Comparison of ENCODE assay signal across 16 cellular contexts in the genomic region with DNA sequence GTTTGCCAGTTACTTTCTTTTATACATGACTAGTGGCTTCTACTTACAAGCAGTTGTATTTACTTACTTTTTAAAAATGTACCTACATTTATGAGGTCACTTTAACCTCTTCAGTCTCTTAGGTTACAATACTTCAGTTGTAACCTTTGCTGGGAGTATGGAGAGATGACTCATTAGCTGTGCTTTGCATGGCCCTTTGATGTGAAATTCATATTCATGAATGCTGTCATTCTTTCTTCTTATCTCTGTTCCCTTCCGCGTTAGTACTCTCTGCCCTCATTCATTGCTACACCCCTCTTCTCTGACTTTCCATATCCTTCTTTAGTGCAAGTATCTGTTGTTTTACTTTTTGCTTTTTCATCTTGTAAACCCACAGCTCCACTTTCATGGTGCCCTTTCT.
DNase-seq lines count a peak whose midpoint lies in the region; ATAC-seq and TF ChIP-seq lines count a peak whose summit lies in the region.
"Had no signal": no experiment of that assay in that cellular context is flagged by ENCODE, and none has a peak within 500 bp of the region (broad histone marks: within the 10 kb centered on the region; RNA-seq: fewer than 3 reads in every experiment).

No MANE protein-coding gene starts in this region.

- H3K4me1 Mint-ChIP-seq in activated naive CD8-positive, alpha-beta T cell treated with anti-CD3 and anti-CD28 coated beads, Interleukin-2, amount 50 U/mL, for 24 hours, result no peaks in the 10 kb centered on the region
- peaks cover 2% of the 10 kb centered on the region for H3K4me1 Mint-ChIP-seq in activated naive CD8-positive, alpha-beta T cell treated with anti-CD3 and anti-CD28 coated beads for 36 hours

- ATAC-seq in activated naive CD8-positive, alpha-beta T cell treated with anti-CD3 and anti-CD28 coated beads, Interleukin-2, amount 50 U/mL, for 24 hours, result peak; percentile 49
- peak; percentile 40 for ATAC-seq in stimulated activated naive CD8-positive, alpha-beta T cell treated with anti-CD3 and anti-CD28 coated beads, Interleukin-15, Interleukin-2, amounts not matched to agents 100 U/mL and 50 U/mL, for 24 hours
- ATAC-seq: psoas muscle had no signal

- H3K4me3 ChIP-seq in fibroblast of pulmonary artery (replicated peaks; ENCODE audit: low read depth, low read length), result no peak overlapping the region
- H3K4me3 ChIP-seq: psoas muscle, vagina had no signal

- H3K36me3 Mint-ChIP-seq in activated naive CD8-positive, alpha-beta T cell treated with anti-CD3 and anti-CD28 coated beads, Interleukin-2, amount 50 U/mL, for 24 hours (ENCODE audit: low read depth), result no peaks in the 10 kb centered on the region
- no peaks in the 10 kb centered on the region for H3K36me3 Mint-ChIP-seq in activated naive CD8-positive, alpha-beta T cell treated with anti-CD3 and anti-CD28 coated beads for 36 hours
- H3K36me3 Mint-ChIP-seq: activated naive CD8-positive, alpha-beta T cell treated with anti-CD3 and anti-CD28 coated beads, Interleukin-2, amount 10 ng/mL, durations not matched to agents 7 days and 5 days had no signal

- no peak overlapping the region for H3K27ac Mint-ChIP-seq in activated naive CD8-positive, alpha-beta T cell treated with anti-CD3 and anti-CD28 coated beads, Interleukin-2, amount 50 U/mL, for 24 hours
- H3K27ac Mint-ChIP-seq in activated naive CD8-positive, alpha-beta T cell treated with anti-CD3 and anti-CD28 coated beads for 36 hours, result no peak overlapping the region
- H3K27ac Mint-ChIP-seq: activated naive CD8-positive, alpha-beta T cell treated with anti-CD3 and anti-CD28 coated beads, Interleukin-2, amount 10 ng/mL, durations not matched to agents 7 days and 5 days had no signal

- TF ChIP-seq CTCF in fibroblast of pulmonary artery (IDR thresholded peaks at IDR 0.05; ENCODE audit: low read length, missing control alignments), result no peak

- H3K4me3 Mint-ChIP-seq in activated naive CD8-positive, alpha-beta T cell treated with anti-CD3 and anti-CD28 coated beads, Interleukin-2, amount 50 U/mL, for 24 hours, result no peak overlapping the region
- no peak overlapping the region for H3K4me3 Mint-ChIP-seq in activated naive CD8-positive, alpha-beta T cell treated with anti-CD3 and anti-CD28 coated beads for 36 hours
- H3K4me3 Mint-ChIP-seq: activated naive CD8-positive, alpha-beta T cell treated with anti-CD3 and anti-CD28 coated beads, Interleukin-2, amount 10 ng/mL, durations not matched to agents 7 days and 5 days had no signal

- no peaks in the 10 kb centered on the region for H3K9me3 Mint-ChIP-seq in activated naive CD8-positive, alpha-beta T cell treated with anti-CD3 and anti-CD28 coated beads, Interleukin-2, amount 50 U/mL, for 24 hours
- no peaks in the 10 kb centered on the region for H3K9me3 Mint-ChIP-seq in activated naive CD8-positive, alpha-beta T cell treated with anti-CD3 and anti-CD28 coated beads for 36 hours
- H3K9me3 Mint-ChIP-seq: activated naive CD8-positive, alpha-beta T cell treated with anti-CD3 and anti-CD28 coated beads, Interleukin-2, amount 10 ng/mL, durations not matched to agents 7 days and 5 days had no signal

- H3K27ac ChIP-seq in substantia nigra (ENCODE audit: low read depth, low read length, poor library complexity, severe bottlenecking), result no peak overlapping the region
- H3K27ac ChIP-seq: HL-60, psoas muscle, vagina had no signal

- H3K27me3 Mint-ChIP-seq in activated naive CD8-positive, alpha-beta T cell treated with anti-CD3 and anti-CD28 coated beads, Interleukin-2, amount 50 U/mL, for 24 hours, result no peaks in the 10 kb centered on the region
- H3K27me3 Mint-ChIP-seq in activated naive CD8-positive, alpha-beta T cell treated with anti-CD3 and anti-CD28 coated beads for 36 hours, result no peaks in the 10 kb centered on the region
- H3K27me3 Mint-ChIP-seq: activated naive CD8-positive, alpha-beta T cell treated with anti-CD3 and anti-CD28 coated beads, Interleukin-2, amount 10 ng/mL, durations not matched to agents 7 days and 5 days had no signal

- DNase-seq in activated naive CD8-positive, alpha-beta T cell treated with anti-CD3 and anti-CD28 coated beads, Interleukin-2, amount 50 U/mL, for 24 hours, result no peak
- no peak for DNase-seq in activated naive CD8-positive, alpha-beta T cell treated with anti-CD3 and anti-CD28 coated beads for 36 hours
- peak; percentile 71 for DNase-seq in RPMI7951 (ENCODE audit: low read depth)
- peak; percentile 60 for DNase-seq in fibroblast of pulmonary artery (ENCODE audit: low read depth)
- no peak for DNase-seq in stimulated activated naive CD8-positive, alpha-beta T cell treated with anti-CD3 and anti-CD28 coated beads, Interleukin-15, Interleukin-2, amounts not matched to agents 100 U/mL and 50 U/mL, for 24 hours
- DNase-seq in substantia nigra (lab: John Stamatoyannopoulos, UW), result no peak
- no peak for DNase-seq in NCI-H2171 treated with DMSO at 0.1 percent for 48 hours (lab: John Stamatoyannopoulos, UW)
- DNase-seq in NCI-H2107 (lab: John Stamatoyannopoulos, UW), result no peak
- DNase-seq: activated naive CD8-positive, alpha-beta T cell treated with anti-CD3 and anti-CD28 coated beads, Interleukin-2, amount 10 ng/mL, durations not matched to agents 7 days and 5 days; cortex of kidney; DND-41; NCI-H2171; psoas muscle; T1000 had no signal

Comparison
In these comparisons a context has a peak if more than half of its experiments do, and no peak if none do; other contexts are left out.
1. DNase-seq: peak in RPMI7951 (single experiment) and fibroblast of pulmonary artery (single experiment); none in activated naive CD8-positive, alpha-beta T cell treated with anti-CD3 and anti-CD28 coated beads, Interleukin-2, amount 50 U/mL, for 24 hours (single experiment), activated naive CD8-positive, alpha-beta T cell treated with anti-CD3 and anti-CD28 coated beads for 36 hours (single experiment), stimulated activated naive CD8-positive, alpha-beta T cell treated with anti-CD3 and anti-CD28 coated beads, Interleukin-15, Interleukin-2, amounts not matched to agents 100 U/mL and 50 U/mL, for 24 hours (single experiment), substantia nigra (0 of 49), NCI-H2171 treated with DMSO at 0.1 percent for 48 hours (single experiment) and NCI-H2107 (single experiment).